19 cellular contexts compared by ENCODE assay signal in genomic region chr14:88588081-88588480, GRCh38. TPM values are rescaled to one million over a fixed set of nuclear protein-coding genes. Genes with fewer than 3 reads are reported as not detected.
DNase-seq lines count a peak whose midpoint lies in the region; ATAC-seq, FAIRE-seq and TF ChIP-seq lines count a peak whose summit lies in the region.
"Had no signal": no experiment of that assay in that cellular context is flagged by ENCODE, and none has a peak within 500 bp of the region (broad histone marks: within the 10 kb centered on the region; RNA-seq: fewer than 3 reads in every experiment).

No MANE protein-coding gene starts in this region.

- peaks cover 27% of the 10 kb centered on the region for H4K20me1 ChIP-seq in astrocyte (ENCODE audit: insufficient read depth, low read length)

- no peak overlapping the region for H4K91ac ChIP-seq in trophoblast cell (ENCODE audit: low read depth, low read length)

- H3K27ac Mint-ChIP-seq in activated naive CD8-positive, alpha-beta T cell treated with anti-CD3 and anti-CD28 coated beads, Interleukin-2, amount 50 U/mL, for 24 hours = peak overlapping the region; percentile 7
- no peak overlapping the region for H3K27ac Mint-ChIP-seq in activated naive CD8-positive, alpha-beta T cell treated with anti-CD3 and anti-CD28 coated beads for 36 hours
- H3K27ac Mint-ChIP-seq in astrocyte (ENCODE audit: unreplicated experiment) = peak overlapping the region; percentile 29

- H2BK120ac ChIP-seq in trophoblast cell (ENCODE audit: insufficient read depth, low read length, poor library complexity) = no peak overlapping the region

- no peak for DNase-seq in activated naive CD8-positive, alpha-beta T cell treated with anti-CD3 and anti-CD28 coated beads, Interleukin-2, amount 50 U/mL, for 24 hours
- DNase-seq in activated naive CD8-positive, alpha-beta T cell treated with anti-CD3 and anti-CD28 coated beads for 36 hours = no peak
- DNase-seq in astrocyte (ENCODE audit: low read depth) (no peak), trophoblast cell (peak; percentile 56 to 79), GM12892 (ENCODE audit: insufficient read length) (no peak), SJCRH30 (no peak)
- no peak for DNase-seq in activated CD4-positive, alpha-beta T cell treated with anti-CD3 and anti-CD28 coated beads, Interleukin-2, amount 50 U/mL, for 4 hours
- DNase-seq: CD4-positive, alpha-beta memory T cell; DMS153; DMS79 treated with DMSO at 0.1 percent for 48 hours; GF-D8; GM23248 had no signal

- no peaks in the 10 kb centered on the region for H3K27me3 ChIP-seq in astrocyte (ENCODE audit: insufficient read depth, low read length)
- no peaks in the 10 kb centered on the region for H3K27me3 ChIP-seq in trophoblast cell (ENCODE audit: insufficient read depth, low read length)
- no peaks in the 10 kb centered on the region for H3K27me3 ChIP-seq in SJCRH30
- H3K27me3 ChIP-seq: BLaER1 had no signal

- no peak overlapping the region for H2AK5ac ChIP-seq in trophoblast cell (ENCODE audit: low read length)

- H3K4me1 ChIP-seq in astrocyte (ENCODE audit: insufficient read depth, low read length) = no peaks in the 10 kb centered on the region
- H3K4me1 ChIP-seq in trophoblast cell (ENCODE audit: control insufficient read depth in 1 of 2, insufficient read depth in 2 of 2, low read length in 2 of 2) = no peaks in the 10 kb centered on the region
- H3K4me1 ChIP-seq in SJCRH30 = no peaks in the 10 kb centered on the region
- H3K4me1 ChIP-seq: BLaER1 had no signal

- no peak overlapping the region for H3K14ac ChIP-seq in trophoblast cell (ENCODE audit: low read length)

- H3K9ac ChIP-seq in astrocyte (ENCODE audit: low read length) (no peak overlapping the region), trophoblast cell (ENCODE audit: low read length) (no peak overlapping the region)
- H3K9ac ChIP-seq: BLaER1, GM23248 had no signal

- no peak overlapping the region for H3K4me3 Mint-ChIP-seq in activated naive CD8-positive, alpha-beta T cell treated with anti-CD3 and anti-CD28 coated beads, Interleukin-2, amount 50 U/mL, for 24 hours
- no peak overlapping the region for H3K4me3 Mint-ChIP-seq in activated naive CD8-positive, alpha-beta T cell treated with anti-CD3 and anti-CD28 coated beads for 36 hours
- H3K4me3 Mint-ChIP-seq in astrocyte (ENCODE audit: unreplicated experiment) = no peak overlapping the region
- H3K4me3 Mint-ChIP-seq: CD14-positive monocyte; CD4-positive, alpha-beta memory T cell had no signal

- H2BK5ac ChIP-seq in trophoblast cell (ENCODE audit: low read depth, low read length, poor library complexity) = no peak overlapping the region

- TF ChIP-seq POLR2A in GM12892 (IDR thresholded peaks at IDR 0.05; ENCODE audit: low read depth, low read length) = no peak

- no peak for TF ChIP-seq CTCF in astrocyte (IDR thresholded peaks at IDR 0.05; ENCODE audit: insufficient read depth, low read depth, low read length)

- H3K4me3 ChIP-seq in astrocyte (ENCODE audit: insufficient read depth, low read depth, low read length) (no peak overlapping the region), trophoblast cell (ENCODE audit: low read depth, low read length) (no peak overlapping the region), SJCRH30 (no peak overlapping the region)
- H3K4me3 ChIP-seq: A549, BLaER1, GM12878, GM23248 had no signal

- H3K4me2 ChIP-seq in astrocyte (ENCODE audit: low read length) = no peak overlapping the region
- no peak overlapping the region for H3K4me2 ChIP-seq in trophoblast cell (ENCODE audit: low read length)
- H3K4me2 ChIP-seq: A549, BLaER1 had no signal

- no peak overlapping the region for H2AFZ ChIP-seq in astrocyte (ENCODE audit: low read depth, low read length)
- no peak overlapping the region for H2AFZ ChIP-seq in trophoblast cell (ENCODE audit: insufficient read depth, low read length, poor library complexity)
- H2AFZ ChIP-seq: GM23248 had no signal

- peaks cover 3% of the 10 kb centered on the region for H3K4me1 Mint-ChIP-seq in activated naive CD8-positive, alpha-beta T cell treated with anti-CD3 and anti-CD28 coated beads, Interleukin-2, amount 50 U/mL, for 24 hours
- H3K4me1 Mint-ChIP-seq in activated naive CD8-positive, alpha-beta T cell treated with anti-CD3 and anti-CD28 coated beads for 36 hours = peaks cover 3% of the 10 kb centered on the region
- H3K4me1 Mint-ChIP-seq in astrocyte (ENCODE audit: low read depth, unreplicated experiment) = peaks cover 6% of the 10 kb centered on the region
- H3K4me1 Mint-ChIP-seq: CD14-positive monocyte had no signal

- no peak overlapping the region for H2BK12ac ChIP-seq in trophoblast cell (ENCODE audit: low read length)

- H3K36me3 ChIP-seq in astrocyte (ENCODE audit: insufficient read depth, low read length) (peaks cover 35% of the 10 kb centered on the region), trophoblast cell (ENCODE audit: control insufficient read depth in 1 of 2, insufficient read depth in 2 of 2, low read length in 2 of 2) (peaks cover 16 to 25% of the 10 kb centered on the region in 2 experiments), SJCRH30 (peaks cover 54% of the 10 kb centered on the region)

- WGBS in trophoblast cell (ENCODE audit: extremely low coverage, insufficient coverage, insufficient read length) = no CpG with 5 or more reads among the region's 5 CpGs

- no peak overlapping the region for H3K27ac ChIP-seq in astrocyte (ENCODE audit: low read depth, low read length)
- H3K27ac ChIP-seq in trophoblast cell (ENCODE audit: low read depth, low read length) = no peak overlapping the region
- H3K27ac ChIP-seq in SJCRH30 = no peak overlapping the region
- H3K27ac ChIP-seq: 22Rv1, A549, BLaER1, GM23248 had no signal

- no peak overlapping the region for H3K18ac ChIP-seq in trophoblast cell (ENCODE audit: low read length)

- H3K4ac ChIP-seq in trophoblast cell (ENCODE audit: low read depth, low read length) = no peak overlapping the region

- no peaks in the 10 kb centered on the region for H3K27me3 Mint-ChIP-seq in activated naive CD8-positive, alpha-beta T cell treated with anti-CD3 and anti-CD28 coated beads, Interleukin-2, amount 50 U/mL, for 24 hours
- H3K27me3 Mint-ChIP-seq in activated naive CD8-positive, alpha-beta T cell treated with anti-CD3 and anti-CD28 coated beads for 36 hours = no peaks in the 10 kb centered on the region
- H3K27me3 Mint-ChIP-seq in astrocyte (ENCODE audit: low read depth, unreplicated experiment) = no peaks in the 10 kb centered on the region
- H3K27me3 Mint-ChIP-seq: CD4-positive, alpha-beta memory T cell had no signal

- no peak for ATAC-seq in activated naive CD8-positive, alpha-beta T cell treated with anti-CD3 and anti-CD28 coated beads, Interleukin-2, amount 50 U/mL, for 24 hours
- ATAC-seq: A549, GM12878 had no signal

- FAIRE-seq in astrocyte (lab: Jason Lieb, UNC) (no peak), GM12892 (lab: Jason Lieb, UNC) (no peak)
- FAIRE-seq: A549, GM12878, GM19239, H54 had no signal

- H4K8ac ChIP-seq in trophoblast cell (ENCODE audit: low read depth, low read length) = no peak overlapping the region

- no peaks in the 10 kb centered on the region for H3K79me1 ChIP-seq in trophoblast cell (ENCODE audit: low read length)

- no peak overlapping the region for H3K23ac ChIP-seq in trophoblast cell (ENCODE audit: low read length)

- H3K9me3 ChIP-seq in astrocyte (ENCODE audit: insufficient read depth, low read depth, low read length) = no peaks in the 10 kb centered on the region
- no peaks in the 10 kb centered on the region for H3K9me3 ChIP-seq in trophoblast cell (ENCODE audit: insufficient read depth, low read depth, low read length)
- no peaks in the 10 kb centered on the region for H3K9me3 ChIP-seq in SJCRH30 (replicated peaks)
- H3K9me3 ChIP-seq: A549, BLaER1 had no signal

- H3K36me3 Mint-ChIP-seq in activated naive CD8-positive, alpha-beta T cell treated with anti-CD3 and anti-CD28 coated beads, Interleukin-2, amount 50 U/mL, for 24 hours (ENCODE audit: low read depth) = peaks cover 65% of the 10 kb centered on the region
- peaks cover 29% of the 10 kb centered on the region for H3K36me3 Mint-ChIP-seq in activated naive CD8-positive, alpha-beta T cell treated with anti-CD3 and anti-CD28 coated beads for 36 hours
- H3K36me3 Mint-ChIP-seq in astrocyte (ENCODE audit: low read depth, unreplicated experiment) = peaks cover 10% of the 10 kb centered on the region

- no peak overlapping the region for H4K12ac ChIP-seq in trophoblast cell (ENCODE audit: low read depth, low read length)

- H3K9me3 Mint-ChIP-seq in activated naive CD8-positive, alpha-beta T cell treated with anti-CD3 and anti-CD28 coated beads, Interleukin-2, amount 50 U/mL, for 24 hours = no peaks in the 10 kb centered on the region
- H3K9me3 Mint-ChIP-seq in activated naive CD8-positive, alpha-beta T cell treated with anti-CD3 and anti-CD28 coated beads for 36 hours = no peaks in the 10 kb centered on the region
- no peaks in the 10 kb centered on the region for H3K9me3 Mint-ChIP-seq in astrocyte (ENCODE audit: unreplicated experiment)
- H3K9me3 Mint-ChIP-seq: CD14-positive monocyte; CD4-positive, alpha-beta memory T cell had no signal

- H3K79me2 ChIP-seq in astrocyte (ENCODE audit: insufficient read depth, low read length) (peaks cover 5% of the 10 kb centered on the region), trophoblast cell (ENCODE audit: control insufficient read depth, insufficient read depth, low read length, poor library complexity) (no peaks in the 10 kb centered on the region)

RNA-seq across cellular contexts. Expression of gene ZC3H14, which starts 25.2 kb away (rescaled TPM):
- total RNA-seq in activated naive CD8-positive, alpha-beta T cell treated with anti-CD3 and anti-CD28 coated beads for 36 hours = 10 to 100 TPM; 47.5 to 52.6 TPM
- 55.2 and 55.8 TPM in 2 replicates for total RNA-seq in astrocyte
- 92.2 and 93.7 TPM in 2 replicates for polyA plus RNA-seq in trophoblast cell (2013)
- polyA plus RNA-seq in GM12892 (2012; ENCODE audit: missing spikeins) = 38.5 TPM
- 67.6 and 78.0 TPM in 2 replicates for total RNA-seq in SJCRH30 (2014; rRNA removed; shearing (Covaris generic))

RNA-seq across cellular contexts. Expression of gene PTPN21, which starts 33.3 kb away (rescaled TPM):
- total RNA-seq in activated naive CD8-positive, alpha-beta T cell treated with anti-CD3 and anti-CD28 coated beads for 36 hours = under 1 TPM; 0.16 to 0.25 TPM
- total RNA-seq in astrocyte = 30.1 and 30.2 TPM in 2 replicates
- 119 and 131 TPM in 2 replicates for polyA plus RNA-seq in trophoblast cell (2013)
- 0.30 TPM for polyA plus RNA-seq in GM12892 (2012; ENCODE audit: missing spikeins)
- total RNA-seq in SJCRH30 (2014; rRNA removed; shearing (Covaris generic)) = 12.6 and 13.7 TPM in 2 replicates
- total RNA-seq: CD4-positive, alpha-beta memory T cell had no signal
- polyA plus RNA-seq: CD14-positive monocyte; CD4-positive, alpha-beta memory T cell had no signal

Comparison
In these comparisons a context has a peak if more than half of its experiments do, and no peak if none do; other contexts are left out.
1. DNase-seq: peak in trophoblast cell (2 of 2); none in activated naive CD8-positive, alpha-beta T cell treated with anti-CD3 and anti-CD28 coated beads, Interleukin-2, amount 50 U/mL, for 24 hours (single experiment), activated naive CD8-positive, alpha-beta T cell treated with anti-CD3 and anti-CD28 coated beads for 36 hours (single experiment), astrocyte (single experiment), GM12892 (single experiment), SJCRH30 (0 of 2) and activated CD4-positive, alpha-beta T cell treated with anti-CD3 and anti-CD28 coated beads, Interleukin-2, amount 50 U/mL, for 4 hours (0 of 2).
2. RNA of gene PTPN21, which starts 33.3 kb away (total RNA-seq): 30.1 to 30.2 TPM in astrocyte and 12.6 to 13.7 TPM in SJCRH30; 0.16 to 0.25 TPM in activated naive CD8-positive, alpha-beta T cell treated with anti-CD3 and anti-CD28 coated beads for 36 hours; every median in the first group is over 10 times any median in the second.